23 cellular contexts compared by ENCODE assay signal in the genomic region with DNA sequence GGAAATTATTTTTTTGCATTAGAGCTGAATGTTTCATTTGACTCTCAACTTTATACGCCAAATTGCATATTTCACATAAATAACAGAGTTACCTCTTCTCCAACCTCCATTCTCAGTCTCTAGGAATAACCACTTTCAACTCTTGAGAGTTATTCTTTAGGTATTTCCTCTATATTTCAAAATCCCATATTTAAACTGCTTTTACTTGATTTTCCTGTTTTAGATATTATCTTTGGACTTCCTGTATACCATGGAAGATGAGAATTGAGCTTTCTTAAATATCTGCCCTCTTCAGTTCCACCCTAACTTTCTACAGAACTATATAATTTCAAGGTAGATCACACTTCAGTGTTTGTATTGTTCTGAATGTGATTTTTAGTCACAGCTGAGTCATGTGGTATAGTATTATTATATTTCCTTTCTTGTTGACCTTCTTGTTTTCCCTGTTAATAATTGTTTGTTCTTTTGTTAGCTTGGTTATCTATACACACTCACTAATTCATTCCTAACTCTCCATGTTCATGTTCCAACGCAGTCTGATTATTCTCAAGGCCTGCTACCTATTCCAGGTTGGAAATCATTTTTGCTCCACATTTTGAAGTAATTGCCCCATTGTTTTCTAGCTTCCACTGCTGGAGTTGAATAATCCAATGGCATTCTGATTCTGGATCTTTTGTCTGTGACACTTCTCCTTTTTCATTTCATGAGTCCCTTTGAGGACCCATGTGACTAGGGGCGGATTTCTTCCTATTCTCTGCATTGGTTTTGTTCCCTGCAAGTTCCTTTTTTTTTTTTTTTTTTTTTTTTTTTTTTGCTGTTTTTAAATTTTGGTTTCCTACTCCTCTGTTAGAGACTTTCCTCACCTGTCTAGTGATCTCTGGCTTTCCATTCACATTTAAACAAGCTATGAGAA.
A peak's percentile ranks its signal among the peaks of the same experiment; 100 is the strongest.
DNase-seq lines count a peak whose midpoint lies in the region; ATAC-seq, FAIRE-seq and TF ChIP-seq lines count a peak whose summit lies in the region.
"Had no signal": no experiment of that assay in that cellular context is flagged by ENCODE, and none has a peak within 500 bp of the region (broad histone marks: within the 10 kb centered on the region; RNA-seq: fewer than 3 reads in every experiment).

No MANE protein-coding gene starts in this region.

- H3K9me1 ChIP-seq in keratinocyte (ENCODE audit: control insufficient read depth, extremely low read depth, insufficient read depth, low read length): no peaks in the 10 kb centered on the region

- no peak overlapping the region for H3K9ac ChIP-seq in keratinocyte (ENCODE audit: control insufficient read depth, extremely low read depth, insufficient read depth, low read length)

- ATAC-seq in GM19395 (IDR thresholded peaks at IDR 0.05; ENCODE audit: unreplicated experiment): no peak
- no peak for ATAC-seq in HG03565 (IDR thresholded peaks at IDR 0.05; ENCODE audit: unreplicated experiment)
- ATAC-seq: activated CD8-positive, alpha-beta memory T cell treated with anti-CD3 and anti-CD28 coated beads, Interleukin-2, amount 10 ng/mL, durations not matched to agents 7 days and 5 days; GM12878 had no signal

- no peaks in the 10 kb centered on the region for H3K36me3 ChIP-seq in keratinocyte (ENCODE audit: control insufficient read depth in 2 of 2, extremely low read depth in 1 of 2, insufficient read depth in 2 of 2, low read length in 2 of 2)
- H3K36me3 ChIP-seq: adrenal gland, cardiac muscle cell, heart left ventricle, vagina had no signal

- peaks cover 66% of the 10 kb centered on the region for H3K4me1 ChIP-seq in keratinocyte (ENCODE audit: control insufficient read depth, extremely low read depth, insufficient read depth, low read length)
- H3K4me1 ChIP-seq: vagina had no signal

- no peak overlapping the region for H3K27ac Mint-ChIP-seq in HFFc6
- H3K27ac Mint-ChIP-seq: activated CD8-positive, alpha-beta memory T cell treated with anti-CD3 and anti-CD28 coated beads, Interleukin-2, amount 10 ng/mL, durations not matched to agents 7 days and 5 days; B cell; nephron progenitor cell; progenitor cell of endocrine pancreas had no signal

- H3K4me1 Mint-ChIP-seq in HFFc6 (ENCODE audit: low read depth): peaks cover 30% of the 10 kb centered on the region
- H3K4me1 Mint-ChIP-seq: nephron progenitor cell had no signal

- H3K4me3 Mint-ChIP-seq in HFFc6: no peak overlapping the region
- H3K4me3 Mint-ChIP-seq: activated CD8-positive, alpha-beta memory T cell treated with anti-CD3 and anti-CD28 coated beads, Interleukin-2, amount 10 ng/mL, durations not matched to agents 7 days and 5 days; B cell; nephron progenitor cell had no signal

- no peak overlapping the region for H3K4me3 ChIP-seq in keratinocyte (ENCODE audit: control insufficient read depth in 2 of 3, extremely low read depth in 1 of 3, insufficient read depth in 2 of 3, low read depth in 1 of 3, low read length in 3 of 3)
- H3K4me3 ChIP-seq: adrenal gland, cardiac muscle cell, GM12878, heart left ventricle, vagina had no signal

- no peaks in the 10 kb centered on the region for H3K27me3 Mint-ChIP-seq in HFFc6 (ENCODE audit: insufficient read depth)

- H3K27ac ChIP-seq in keratinocyte (ENCODE audit: control insufficient read depth, insufficient read depth, low read length): no peak overlapping the region
- H3K27ac ChIP-seq: adrenal gland, vagina had no signal

- H3K9me3 ChIP-seq in keratinocyte (ENCODE audit: control insufficient read depth, low read depth, low read length): no peaks in the 10 kb centered on the region
- H3K9me3 ChIP-seq: adrenal gland, heart left ventricle, vagina had no signal

- no peaks in the 10 kb centered on the region for H4K20me1 ChIP-seq in keratinocyte (ENCODE audit: control insufficient read depth, extremely low read depth, insufficient read depth, low read length)

- dilution Hi-C loops in keratinocyte (cut with MboI; ENCODE audit: extremely low pct_ligation_motif_present, low sequenced_read_pairs): no loop called here

- H3K79me2 ChIP-seq in keratinocyte (ENCODE audit: control insufficient read depth, insufficient read depth, low read length): no peaks in the 10 kb centered on the region

- no peak for FAIRE-seq in keratinocyte (lab: Jason Lieb, UNC)
- FAIRE-seq: D721Med, G401.6, GM12878 had no signal

- TF ChIP-seq CTCF in keratinocyte (optimal IDR thresholded peaks at IDR 0.05 in 1 of 3, IDR thresholded peaks at IDR 0.05 in 1 of 3, conservative IDR thresholded peaks at IDR 0.05 in 1 of 3; ENCODE audit: extremely low read depth in 1 of 3, insufficient read depth in 2 of 3, low read length in 3 of 3) (no peak), HFFc6 (IDR thresholded peaks at IDR 0.05) (no peak)

- no peaks in the 10 kb centered on the region for H3K9me3 Mint-ChIP-seq in HFFc6
- H3K9me3 Mint-ChIP-seq: nephron progenitor cell had no signal

- no peak overlapping the region for H2AFZ ChIP-seq in keratinocyte (ENCODE audit: control insufficient read depth, low read length)

- DNase-seq in CD1c-positive myeloid dendritic cell (ENCODE audit: extremely low spot score) (peak; percentile 86), Kasumi-1 (lab: John Stamatoyannopoulos, UW) (peak; percentile 95 to 96), SIG-M5 treated with dmso at 0.1 percent for 504 hours (lab: John Stamatoyannopoulos, UW; ENCODE audit: unreplicated experiment) (peak; percentile 85), keratinocyte (ENCODE audit: low read depth, low spot score) (no peak), HFFc6 (no peak)
- DNase-seq: activated CD4-positive, CD25-positive, alpha-beta regulatory T cell treated with anti-CD3 and anti-CD28 coated beads, Interleukin-2, amount 50 U/mL, for 72 hours; activated CD8-positive, alpha-beta memory T cell treated with anti-CD3 and anti-CD28 coated beads, Interleukin-2, amount 10 ng/mL, durations not matched to agents 7 days and 5 days; activated effector memory CD4-positive, alpha-beta T cell treated with Interleukin-2 at 50 U/mL for 16 hours; adrenal gland; heart left ventricle; NCI-H1105 treated with DMSO at 0.1 percent for 48 hours; nephron progenitor cell; stimulated activated CD4-positive, alpha-beta T cell treated with anti-CD3 and anti-CD28 coated beads, Interleukin-4, amount 100 ng/mL, for 24 hours; T-helper 2 cell had no signal

- no peaks in the 10 kb centered on the region for H3K36me3 Mint-ChIP-seq in HFFc6 (ENCODE audit: low read depth)
- H3K36me3 Mint-ChIP-seq: activated CD8-positive, alpha-beta memory T cell treated with anti-CD3 and anti-CD28 coated beads, Interleukin-2, amount 10 ng/mL, durations not matched to agents 7 days and 5 days had no signal

- H3K27me3 ChIP-seq in keratinocyte (ENCODE audit: control insufficient read depth, extremely low read depth, insufficient read depth, low read length): no peaks in the 10 kb centered on the region
- H3K27me3 ChIP-seq: adrenal gland, cardiac muscle cell, heart left ventricle, vagina had no signal

- H3K4me2 ChIP-seq in keratinocyte (ENCODE audit: control insufficient read depth, extremely low read depth, insufficient read depth, low read depth, low read length): peak overlapping the region; percentile 34

Comparison
In these comparisons a context has a peak if more than half of its experiments do, and no peak if none do; other contexts are left out.
1. DNase-seq: peak in CD1c-positive myeloid dendritic cell (single experiment), Kasumi-1 (2 of 2) and SIG-M5 treated with dmso at 0.1 percent for 504 hours (single experiment); none in keratinocyte (single experiment) and HFFc6 (single experiment).